19 cellular contexts compared by ENCODE assay signal in the genomic region with DNA sequence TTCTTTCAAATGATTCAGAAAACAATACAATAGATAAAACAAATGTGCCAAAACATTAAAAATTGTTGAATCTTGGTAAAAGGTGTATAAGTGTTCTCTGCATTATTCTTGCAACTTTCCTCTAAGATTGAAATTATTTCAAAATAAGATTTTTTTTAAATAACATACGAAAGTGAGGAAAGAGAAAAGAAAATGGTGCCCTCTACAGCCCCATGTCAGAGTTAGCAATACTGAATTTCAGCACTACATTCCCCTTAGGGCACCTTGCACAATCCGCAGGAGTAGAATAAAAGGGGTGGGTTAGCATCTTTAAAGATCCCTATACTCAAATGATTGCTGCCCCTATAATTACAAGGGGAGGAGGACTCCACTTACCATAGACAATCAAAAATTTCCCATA.
DNase-seq lines count a peak whose midpoint lies in the region; ATAC-seq, FAIRE-seq and TF ChIP-seq lines count a peak whose summit lies in the region.
"Had no signal": no experiment of that assay in that cellular context is flagged by ENCODE, and none has a peak within 500 bp of the region (broad histone marks: within the 10 kb centered on the region; RNA-seq: fewer than 3 reads in every experiment).

No MANE protein-coding gene starts in this region.

- no peak overlapping the region for H3K27ac Mint-ChIP-seq in activated CD4-positive, alpha-beta T cell treated with anti-CD3 and anti-CD28 coated beads, Interleukin-2, amount 10 ng/mL, durations not matched to agents 7 days and 5 days
- H3K27ac Mint-ChIP-seq: activated CD4-positive, alpha-beta memory T cell treated with anti-CD3 and anti-CD28 coated beads for 36 hours; activated naive CD4-positive, alpha-beta T cell treated with anti-CD3 and anti-CD28 coated beads for 36 hours; stimulated activated memory B cell treated with anti-CD40 and anti-IgM and Interleukin-4, amounts not matched to agents 10 μg/mL and 1 μg/mL and 100 μg/mL, for 72 hours had no signal

- no peak overlapping the region for H3K9ac ChIP-seq in kidney (ENCODE audit: low read length in 2 of 2)

- H3K4me3 Mint-ChIP-seq in activated CD4-positive, alpha-beta T cell treated with anti-CD3 and anti-CD28 coated beads, Interleukin-2, amount 10 ng/mL, durations not matched to agents 7 days and 5 days, result no peak overlapping the region
- H3K4me3 Mint-ChIP-seq: activated CD4-positive, alpha-beta memory T cell treated with anti-CD3 and anti-CD28 coated beads for 36 hours; activated naive CD4-positive, alpha-beta T cell treated with anti-CD3 and anti-CD28 coated beads for 36 hours; stimulated activated memory B cell treated with anti-CD40 and anti-IgM and Interleukin-4, amounts not matched to agents 10 μg/mL and 1 μg/mL and 100 μg/mL, for 72 hours had no signal

- H3K4me3 ChIP-seq in RWPE2 (ENCODE audit: severe bottlenecking) (no peak overlapping the region), kidney (ENCODE audit: low read length in 2 of 2) (no peak overlapping the region)
- H3K4me3 ChIP-seq: thyroid gland had no signal

- intact Hi-C loops in kidney (cut with DNase I), result no loop called here

- no peaks in the 10 kb centered on the region for H3K27me3 ChIP-seq in RWPE2 (ENCODE audit: insufficient read depth, poor library complexity, severe bottlenecking)
- H3K27me3 ChIP-seq: neutrophil, thyroid gland had no signal

- peak; percentile 22 for DNase-seq in DMS53 (lab: John Stamatoyannopoulos, UW)
- no peak for DNase-seq in DMS53 treated with DMSO at 0.1 percent for 48 hours (lab: John Stamatoyannopoulos, UW; ENCODE audit: unreplicated experiment)
- DNase-seq in HT-29 (ENCODE audit: low spot score), result peak; percentile 3
- DNase-seq in RWPE2 (ENCODE audit: low spot score), result no peak
- no peak for DNase-seq in kidney
- no peak for DNase-seq in activated naive CD4-positive, alpha-beta T cell (lab: John Stamatoyannopoulos, UW)
- no peak for DNase-seq in activated CD4-positive, alpha-beta T cell treated with anti-CD3 and anti-CD28 coated beads, Interleukin-2, amount 50 U/mL, for 48 hours
- DNase-seq in activated CD4-positive, alpha-beta T cell treated with anti-CD3 and anti-CD28 coated beads, Interleukin-2, amount 10 ng/mL, durations not matched to agents 7 days and 5 days, result no peak
- DNase-seq: activated CD4-positive, alpha-beta memory T cell treated with anti-CD3 and anti-CD28 coated beads for 36 hours; activated naive CD4-positive, alpha-beta T cell treated with anti-CD3 and anti-CD28 coated beads for 36 hours; aorta; NCI-H1092 treated with DMSO at 0.1 percent for 48 hours; NCI-H526; SW 1271; thyroid gland had no signal

- CTCF ChIA-PET in activated CD4-positive, alpha-beta T cell treated with anti-CD3 and anti-CD28 coated beads, Interleukin-2, amount 10 ng/mL, durations not matched to agents 7 days and 5 days (lab: Charles Lee), result no interaction called here

- TF ChIP-seq CTCF in RWPE2 (IDR thresholded peaks at IDR 0.05; ENCODE audit: poor library complexity, severe bottlenecking), result peak; percentile 10
- peak; percentile 13 for TF ChIP-seq CTCF in kidney (IDR thresholded peaks at IDR 0.05; ENCODE audit: borderline replicate concordance, extremely low read depth, insufficient read depth)

- ATAC-seq in RWPE2 (ENCODE audit: low read depth), result no peak
- ATAC-seq: Panc1; stimulated activated memory B cell treated with anti-CD40 and anti-IgM and Interleukin-4, amounts not matched to agents 10 μg/mL and 1 μg/mL and 100 μg/mL, for 72 hours had no signal

- FAIRE-seq in kidney (lab: Jason Lieb, UNC), result peak; percentile 3

- no peaks in the 10 kb centered on the region for H3K9me3 Mint-ChIP-seq in activated CD4-positive, alpha-beta T cell treated with anti-CD3 and anti-CD28 coated beads, Interleukin-2, amount 10 ng/mL, durations not matched to agents 7 days and 5 days
- H3K9me3 Mint-ChIP-seq: activated CD4-positive, alpha-beta memory T cell treated with anti-CD3 and anti-CD28 coated beads for 36 hours; activated naive CD4-positive, alpha-beta T cell treated with anti-CD3 and anti-CD28 coated beads for 36 hours had no signal

- peaks cover 2% of the 10 kb centered on the region for H3K27me3 Mint-ChIP-seq in activated CD4-positive, alpha-beta T cell treated with anti-CD3 and anti-CD28 coated beads, Interleukin-2, amount 10 ng/mL, durations not matched to agents 7 days and 5 days
- H3K27me3 Mint-ChIP-seq: activated CD4-positive, alpha-beta memory T cell treated with anti-CD3 and anti-CD28 coated beads for 36 hours; stimulated activated memory B cell treated with anti-CD40 and anti-IgM and Interleukin-4, amounts not matched to agents 10 μg/mL and 1 μg/mL and 100 μg/mL, for 72 hours had no signal

- no peaks in the 10 kb centered on the region for H3K4me1 ChIP-seq in RWPE2 (ENCODE audit: insufficient read depth, poor library complexity, severe bottlenecking)
- no peaks in the 10 kb centered on the region for H3K4me1 ChIP-seq in kidney (ENCODE audit: control insufficient read depth in 1 of 2, insufficient read depth in 1 of 2, low read depth in 1 of 2, low read length in 2 of 2)
- H3K4me1 ChIP-seq: thyroid gland had no signal

- no peaks in the 10 kb centered on the region for H3K9me3 ChIP-seq in RWPE2 (ENCODE audit: severe bottlenecking)
- no peaks in the 10 kb centered on the region for H3K9me3 ChIP-seq in kidney (ENCODE audit: control insufficient read depth in 1 of 2, low read length in 2 of 2)
- H3K9me3 ChIP-seq: neutrophil, thyroid gland had no signal

- H3K27ac ChIP-seq in RWPE2 (ENCODE audit: poor library complexity, severe bottlenecking) (no peak overlapping the region), kidney (ENCODE audit: low read depth in 2 of 2, low read length in 2 of 2) (no peak overlapping the region)
- H3K27ac ChIP-seq: 22Rv1, neutrophil, thyroid gland had no signal

- no peaks in the 10 kb centered on the region for H3K36me3 ChIP-seq in RWPE2 (ENCODE audit: low read depth)
- H3K36me3 ChIP-seq in kidney (ENCODE audit: control insufficient read depth in 1 of 2, insufficient read depth in 2 of 2, low read length in 2 of 2), result no peaks in the 10 kb centered on the region
- H3K36me3 ChIP-seq: neutrophil, thyroid gland had no signal

- POLR2A ChIA-PET in activated CD4-positive, alpha-beta T cell treated with anti-CD3 and anti-CD28 coated beads, Interleukin-2, amount 10 ng/mL, durations not matched to agents 7 days and 5 days (lab: Charles Lee), result no interaction called here

- no peaks in the 10 kb centered on the region for H3K36me3 Mint-ChIP-seq in activated CD4-positive, alpha-beta T cell treated with anti-CD3 and anti-CD28 coated beads, Interleukin-2, amount 10 ng/mL, durations not matched to agents 7 days and 5 days (ENCODE audit: low read depth)
- H3K36me3 Mint-ChIP-seq: activated CD4-positive, alpha-beta memory T cell treated with anti-CD3 and anti-CD28 coated beads for 36 hours; stimulated activated memory B cell treated with anti-CD40 and anti-IgM and Interleukin-4, amounts not matched to agents 10 μg/mL and 1 μg/mL and 100 μg/mL, for 72 hours had no signal

- no peaks in the 10 kb centered on the region for H3K4me1 Mint-ChIP-seq in activated CD4-positive, alpha-beta T cell treated with anti-CD3 and anti-CD28 coated beads, Interleukin-2, amount 10 ng/mL, durations not matched to agents 7 days and 5 days
- H3K4me1 Mint-ChIP-seq: stimulated activated memory B cell treated with anti-CD40 and anti-IgM and Interleukin-4, amounts not matched to agents 10 μg/mL and 1 μg/mL and 100 μg/mL, for 72 hours had no signal

Comparison
In these comparisons a context has a peak if more than half of its experiments do, and no peak if none do; other contexts are left out.
1. DNase-seq: peak in DMS53 (single experiment) and HT-29 (single experiment); none in DMS53 treated with DMSO at 0.1 percent for 48 hours (single experiment), RWPE2 (single experiment), kidney (single experiment), activated naive CD4-positive, alpha-beta T cell (0 of 4), activated CD4-positive, alpha-beta T cell treated with anti-CD3 and anti-CD28 coated beads, Interleukin-2, amount 50 U/mL, for 48 hours (0 of 2) and activated CD4-positive, alpha-beta T cell treated with anti-CD3 and anti-CD28 coated beads, Interleukin-2, amount 10 ng/mL, durations not matched to agents 7 days and 5 days (single experiment).